ENCODE assay signal across 8 cellular contexts in the genomic region with DNA sequence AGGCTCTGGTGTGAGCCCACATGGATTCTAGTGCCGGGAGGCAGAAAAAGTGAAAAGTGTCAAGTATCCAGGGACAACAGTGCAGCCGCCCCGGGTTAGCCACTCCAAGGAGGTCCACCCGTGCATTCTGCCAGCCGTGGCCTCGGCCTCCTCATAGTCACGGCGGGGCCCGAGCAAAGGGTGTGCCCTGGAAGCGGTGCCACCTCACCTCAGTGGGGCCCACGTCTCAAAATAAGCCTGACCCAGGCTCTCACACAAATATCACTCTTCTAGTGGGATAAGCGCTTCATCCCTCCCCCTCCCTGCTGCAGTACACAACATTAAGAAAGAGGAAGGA. TPM values are rescaled to one million over a fixed set of nuclear protein-coding genes. Genes with fewer than 3 reads are reported as not detected.
DNase-seq lines count a peak whose midpoint lies in the region; ATAC-seq lines count a peak whose summit lies in the region.

No MANE protein-coding gene starts in this region.

- peaks cover 3% of the 10 kb centered on the region for H3K9me3 ChIP-seq in iPS-18c (ENCODE audit: control insufficient read depth, insufficient read depth, low read length)

- ATAC-seq in activated CD8-positive, alpha-beta memory T cell treated with anti-CD3 and anti-CD28 coated beads, Interleukin-2, amount 10 ng/mL, durations not matched to agents 7 days and 5 days: no peak
- ATAC-seq in activated naive CD4-positive, alpha-beta T cell treated with anti-CD3 and anti-CD28 coated beads, Interleukin-2, amount 50 U/mL, for 72 hours: peak; percentile 28 to 54

- H3K9me3 Mint-ChIP-seq in activated CD8-positive, alpha-beta memory T cell treated with anti-CD3 and anti-CD28 coated beads, Interleukin-2, amount 10 ng/mL, durations not matched to agents 7 days and 5 days (ENCODE audit: low read depth): no peaks in the 10 kb centered on the region
- no peaks in the 10 kb centered on the region for H3K9me3 Mint-ChIP-seq in activated naive CD4-positive, alpha-beta T cell treated with anti-CD3 and anti-CD28 coated beads, Interleukin-2, amount 50 U/mL, for 72 hours
- H3K9me3 Mint-ChIP-seq in stimulated activated naive CD8-positive, alpha-beta T cell treated with anti-CD3 and anti-CD28 coated beads, Interleukin-15, Interleukin-2, amounts not matched to agents 100 ng/mL and 50 ng/mL, for 24 hours: no peaks in the 10 kb centered on the region

- peak; percentile 46 for DNase-seq in activated CD8-positive, alpha-beta memory T cell treated with anti-CD3 and anti-CD28 coated beads, Interleukin-2, amount 50 U/mL, for 48 hours
- no peak for DNase-seq in activated CD8-positive, alpha-beta memory T cell treated with anti-CD3 and anti-CD28 coated beads, Interleukin-2, amount 10 ng/mL, durations not matched to agents 7 days and 5 days
- peak in 1 of 2 donors; percentile 1 for DNase-seq in activated naive CD4-positive, alpha-beta T cell treated with anti-CD3 and anti-CD28 coated beads, Interleukin-2, amount 50 U/mL, for 72 hours (ENCODE audit: low spot score in 2 of 2)
- DNase-seq in 8988T (no peak), NCI-H1048 (lab: John Stamatoyannopoulos, UW) (no peak)
- DNase-seq in activated CD4-positive, CD25-positive, alpha-beta regulatory T cell (lab: John Stamatoyannopoulos, UW): no peak

- H3K27me3 Mint-ChIP-seq in activated CD8-positive, alpha-beta memory T cell treated with anti-CD3 and anti-CD28 coated beads, Interleukin-2, amount 10 ng/mL, durations not matched to agents 7 days and 5 days: peaks cover 29% of the 10 kb centered on the region
- H3K27me3 Mint-ChIP-seq in stimulated activated naive CD8-positive, alpha-beta T cell treated with anti-CD3 and anti-CD28 coated beads, Interleukin-15, Interleukin-2, amounts not matched to agents 100 ng/mL and 50 ng/mL, for 24 hours: peaks cover 12% of the 10 kb centered on the region

- H3K36me3 Mint-ChIP-seq in activated CD8-positive, alpha-beta memory T cell treated with anti-CD3 and anti-CD28 coated beads, Interleukin-2, amount 10 ng/mL, durations not matched to agents 7 days and 5 days: no peaks in the 10 kb centered on the region
- peaks cover 0 to 7% of the 10 kb centered on the region in 2 donors for H3K36me3 Mint-ChIP-seq in activated naive CD4-positive, alpha-beta T cell treated with anti-CD3 and anti-CD28 coated beads, Interleukin-2, amount 50 U/mL, for 72 hours
- H3K36me3 Mint-ChIP-seq in stimulated activated naive CD8-positive, alpha-beta T cell treated with anti-CD3 and anti-CD28 coated beads, Interleukin-15, Interleukin-2, amounts not matched to agents 100 ng/mL and 50 ng/mL, for 24 hours (ENCODE audit: low read depth): no peaks in the 10 kb centered on the region

- H3K4me3 Mint-ChIP-seq in activated CD8-positive, alpha-beta memory T cell treated with anti-CD3 and anti-CD28 coated beads, Interleukin-2, amount 10 ng/mL, durations not matched to agents 7 days and 5 days: no peak overlapping the region
- peak overlapping the region; percentile 65 for H3K4me3 Mint-ChIP-seq in stimulated activated naive CD8-positive, alpha-beta T cell treated with anti-CD3 and anti-CD28 coated beads, Interleukin-15, Interleukin-2, amounts not matched to agents 100 ng/mL and 50 ng/mL, for 24 hours

- peaks cover 5% of the 10 kb centered on the region for H3K4me1 Mint-ChIP-seq in activated CD8-positive, alpha-beta memory T cell treated with anti-CD3 and anti-CD28 coated beads, Interleukin-2, amount 10 ng/mL, durations not matched to agents 7 days and 5 days
- H3K4me1 Mint-ChIP-seq in stimulated activated naive CD8-positive, alpha-beta T cell treated with anti-CD3 and anti-CD28 coated beads, Interleukin-15, Interleukin-2, amounts not matched to agents 100 ng/mL and 50 ng/mL, for 24 hours (ENCODE audit: low read depth): peaks cover 9% of the 10 kb centered on the region

- H3K4me3 ChIP-seq in iPS-18c (ENCODE audit: insufficient read depth, low read depth, low read length): peak overlapping the region; percentile 52

- CTCF ChIA-PET in activated CD8-positive, alpha-beta memory T cell treated with anti-CD3 and anti-CD28 coated beads, Interleukin-2, amount 10 ng/mL, durations not matched to agents 7 days and 5 days (lab: Charles Lee): no interaction called here

- H3K27ac Mint-ChIP-seq in activated CD8-positive, alpha-beta memory T cell treated with anti-CD3 and anti-CD28 coated beads, Interleukin-2, amount 10 ng/mL, durations not matched to agents 7 days and 5 days: no peak overlapping the region
- peak overlapping the region; percentile 29 to 44 for H3K27ac Mint-ChIP-seq in activated naive CD4-positive, alpha-beta T cell treated with anti-CD3 and anti-CD28 coated beads, Interleukin-2, amount 50 U/mL, for 72 hours
- H3K27ac Mint-ChIP-seq in stimulated activated naive CD8-positive, alpha-beta T cell treated with anti-CD3 and anti-CD28 coated beads, Interleukin-15, Interleukin-2, amounts not matched to agents 100 ng/mL and 50 ng/mL, for 24 hours: no peak overlapping the region

RNA-seq across cellular contexts. Expression of a gene that starts 0.4 kb away (rescaled TPM):
- total RNA-seq in activated CD8-positive, alpha-beta memory T cell treated with anti-CD3 and anti-CD28 coated beads, Interleukin-2, amount 10 ng/mL, durations not matched to agents 7 days and 5 days: under 1 TPM; 0.09 to 0.30 TPM
- total RNA-seq in activated naive CD4-positive, alpha-beta T cell treated with anti-CD3 and anti-CD28 coated beads, Interleukin-2, amount 50 U/mL, for 72 hours: 1 to 10 TPM in 1 of 2 donors, under 1 TPM in 1; 0.48 to 1.4 TPM

Comparison
In these comparisons a context has a peak if more than half of its experiments do, and no peak if none do; other contexts are left out.
1. H3K27ac Mint-ChIP-seq: peak in activated naive CD4-positive, alpha-beta T cell treated with anti-CD3 and anti-CD28 coated beads, Interleukin-2, amount 50 U/mL, for 72 hours (2 of 2); none in activated CD8-positive, alpha-beta memory T cell treated with anti-CD3 and anti-CD28 coated beads, Interleukin-2, amount 10 ng/mL, durations not matched to agents 7 days and 5 days (single experiment) and stimulated activated naive CD8-positive, alpha-beta T cell treated with anti-CD3 and anti-CD28 coated beads, Interleukin-15, Interleukin-2, amounts not matched to agents 100 ng/mL and 50 ng/mL, for 24 hours (single experiment).